ENCODE assay signal across 7 cellular contexts in the genomic region with DNA sequence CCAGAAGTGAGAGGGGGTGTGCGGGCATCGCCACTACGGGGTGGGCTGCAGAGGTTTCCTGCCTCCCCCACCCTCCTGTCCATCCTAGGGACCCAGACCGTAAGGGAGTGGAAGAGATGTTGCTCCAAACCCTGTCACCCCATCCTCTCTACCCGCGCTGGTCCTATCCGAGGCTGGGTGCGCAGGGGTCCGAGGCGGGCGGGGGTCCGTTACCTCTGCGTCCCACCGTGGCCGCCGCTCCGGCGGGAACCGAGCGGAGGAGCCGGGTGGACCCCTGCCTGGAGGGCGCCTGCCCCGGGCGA. TPM values are rescaled to one million over a fixed set of nuclear protein-coding genes. Genes with fewer than 3 reads are reported as not detected.
A peak's percentile ranks its signal among the peaks of the same experiment; 100 is the strongest.
DNase-seq lines count a peak whose midpoint lies in the region; ATAC-seq, FAIRE-seq and TF ChIP-seq lines count a peak whose summit lies in the region.

No MANE protein-coding gene starts in this region.

- FAIRE-seq in GM19239 (lab: Jason Lieb, UNC) = no peak

- TF ChIP-seq EP300 in sigmoid colon (IDR thresholded peaks at IDR 0.05) = no peak

- no peak for TF ChIP-seq POLR2A in heart left ventricle (IDR thresholded peaks at IDR 0.05)
- no peak for TF ChIP-seq POLR2A in sigmoid colon (IDR thresholded peaks at IDR 0.05)

- POLR2A ChIA-PET in activated CD4-positive, alpha-beta memory T cell treated with anti-CD3 and anti-CD28 coated beads for 36 hours (lab: Charles Lee) = interaction anchor here (1.3 to 1.9 kb wide), 2 partner anchors 9 kb away, joined by 5 to 6 read pairs; no protein-coding TSS in a partner anchor

- peak; percentile 20 for DNase-seq in GM19239 (ENCODE audit: insufficient read length, low spot score)
- no peak for DNase-seq in activated CD4-positive, alpha-beta memory T cell treated with anti-CD3 and anti-CD28 coated beads for 36 hours
- peak in 1 of 5 donors; percentile 8 for DNase-seq in heart left ventricle
- no peak for DNase-seq in sigmoid colon
- DNase-seq in NOMO-1 (lab: John Stamatoyannopoulos, UW; ENCODE audit: unreplicated experiment in 2 of 2) = no peak
- DNase-seq in superior temporal gyrus (ENCODE audit: extremely low spot score) = no peak

- no peak for TF ChIP-seq CTCF in heart left ventricle (IDR thresholded peaks at IDR 0.05)
- no peak for TF ChIP-seq CTCF in sigmoid colon (IDR thresholded peaks at IDR 0.05)

- peaks cover 12% of the 10 kb centered on the region for H3K4me1 Mint-ChIP-seq in activated CD4-positive, alpha-beta memory T cell treated with anti-CD3 and anti-CD28 coated beads for 36 hours (ENCODE audit: low read depth)

- no peaks in the 10 kb centered on the region for H3K27me3 Mint-ChIP-seq in activated CD4-positive, alpha-beta memory T cell treated with anti-CD3 and anti-CD28 coated beads for 36 hours

- 1 to 2% (median 1%) methylated on average over 16 to 24 of the region's 24 CpGs for WGBS in heart left ventricle, 4 donors
- WGBS in sigmoid colon, 2 donors = 0 to 1% methylated on average over 24 of the region's 24 CpGs

- ATAC-seq in HG03066 (IDR thresholded peaks at IDR 0.05; ENCODE audit: low read depth, unreplicated experiment) (peak; percentile 23), heart left ventricle (peak in 3 of 4 donors; percentile 9 to 26 (median 13))

- H3K9me3 ChIP-seq in heart left ventricle (no peaks in the 10 kb centered on the region), sigmoid colon (no peaks in the 10 kb centered on the region)

- H3K27ac ChIP-seq in heart left ventricle (peak overlapping the region; percentile 88 to 96 (median 90)), sigmoid colon (peak overlapping the region; percentile 92 to 96 (median 94))

- H3K36me3 ChIP-seq in heart left ventricle (no peaks in the 10 kb centered on the region), sigmoid colon (no peaks in the 10 kb centered on the region)

- peak overlapping the region; percentile 83 for H3K4me3 Mint-ChIP-seq in activated CD4-positive, alpha-beta memory T cell treated with anti-CD3 and anti-CD28 coated beads for 36 hours

- intact Hi-C loops in activated CD4-positive, alpha-beta memory T cell treated with anti-CD3 and anti-CD28 coated beads for 36 hours (cut with micrococcal nuclease) = loop anchor here (1.0 to 10.0 kb wide), 7 partner anchors 8 to 691 kb away; a partner anchor contains a TSS
- intact Hi-C loops in heart left ventricle (cut with DNase I) (loop anchor here in 9 of 10 donors (2.0 to 10.0 kb wide), 11 partner anchors 57 to 983 kb away; a partner anchor contains a TSS), sigmoid colon (cut with DNase I) (loop anchor here (5.0 to 10.0 kb wide), 2 partner anchors 224 to 983 kb away; a partner anchor contains a TSS)

- CTCF ChIA-PET in activated CD4-positive, alpha-beta memory T cell treated with anti-CD3 and anti-CD28 coated beads for 36 hours (lab: Charles Lee) = interaction anchor here (0.7 to 0.9 kb wide), 2 partner anchors 14 to 15 kb away, joined by 3 read pairs; no protein-coding TSS in a partner anchor

- peak overlapping the region; percentile 70 to 96 (median 89) for H3K4me3 ChIP-seq in heart left ventricle
- peak overlapping the region; percentile 55 to 96 (median 86) for H3K4me3 ChIP-seq in sigmoid colon

- H3K27ac Mint-ChIP-seq in activated CD4-positive, alpha-beta memory T cell treated with anti-CD3 and anti-CD28 coated beads for 36 hours = peak overlapping the region; percentile 57

- H3K9me3 Mint-ChIP-seq in activated CD4-positive, alpha-beta memory T cell treated with anti-CD3 and anti-CD28 coated beads for 36 hours = no peaks in the 10 kb centered on the region

- H3K36me3 Mint-ChIP-seq in activated CD4-positive, alpha-beta memory T cell treated with anti-CD3 and anti-CD28 coated beads for 36 hours = no peaks in the 10 kb centered on the region

- H3K4me1 ChIP-seq in heart left ventricle (peaks cover 0 to 28% (median 17%) of the 10 kb centered on the region in 12 donors), sigmoid colon (peaks cover 0 to 23% (median 11%) of the 10 kb centered on the region in 4 donors)

- no peaks in the 10 kb centered on the region for H3K27me3 ChIP-seq in heart left ventricle
- no peaks in the 10 kb centered on the region for H3K27me3 ChIP-seq in sigmoid colon

RNA-seq across cellular contexts. Expression of a gene that starts 0.2 kb away (rescaled TPM):
- total RNA-seq in activated CD4-positive, alpha-beta memory T cell treated with anti-CD3 and anti-CD28 coated beads for 36 hours = 10 to 100 TPM in 1 of 2 experiments, 1 to 10 TPM in 1; 8.9 to 11.6 TPM
- 10 to 100 TPM in 2 of 9 donors, 1 to 10 TPM in 7; 4.5 to 13.1 (median 8.7) TPM for total RNA-seq in heart left ventricle
- polyA plus RNA-seq in heart left ventricle = 1 to 10 TPM; 1.8 to 2.3 TPM
- total RNA-seq in sigmoid colon = 10 to 100 TPM; 13.9 to 23.3 (median 17.0) TPM
- 1 to 10 TPM; 1.2 to 3.5 (median 1.4) TPM for polyA plus RNA-seq in sigmoid colon
